In the genomic region with DNA sequence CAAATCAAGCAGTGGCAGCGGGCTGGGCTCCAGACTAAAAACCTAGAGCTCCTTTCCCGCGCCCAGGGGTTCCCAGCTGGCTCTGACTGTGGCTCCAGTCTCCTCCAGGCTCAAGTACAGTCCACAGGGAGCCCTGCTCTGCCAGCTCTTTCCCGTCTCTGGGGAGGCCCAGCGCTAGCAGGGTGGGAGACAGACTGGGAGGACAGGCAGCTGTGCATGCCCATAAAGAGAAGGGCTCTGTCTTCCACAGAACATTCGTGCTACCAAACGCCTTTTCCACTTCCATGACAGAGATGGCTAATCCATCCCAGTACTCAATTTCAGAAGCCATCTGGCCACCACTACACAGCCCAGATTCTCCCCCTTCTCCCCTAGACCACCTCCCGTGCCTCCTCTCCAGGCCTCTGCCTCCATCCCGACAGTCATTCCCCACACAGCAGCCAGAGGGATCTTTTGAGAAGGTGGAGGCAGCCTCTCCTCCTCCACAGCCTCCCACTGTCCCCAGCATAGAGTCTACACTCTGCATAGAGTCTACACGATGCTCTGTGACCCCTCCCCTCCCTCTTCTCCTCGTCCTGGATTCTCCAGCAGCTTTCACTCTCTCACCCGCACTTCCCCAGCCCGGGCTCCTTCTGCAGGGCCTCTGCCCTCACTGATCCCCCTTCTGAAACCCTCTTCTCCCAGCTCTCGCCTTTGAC, we compare ENCODE assay signal across 14 cellular contexts. TPM values are rescaled to one million over a fixed set of nuclear protein-coding genes. Genes with fewer than 3 reads are reported as not detected.
DNase-seq lines count a peak whose midpoint lies in the region; ATAC-seq and TF ChIP-seq lines count a peak whose summit lies in the region.
"Had no signal": no experiment of that assay in that cellular context is flagged by ENCODE, and none has a peak within 500 bp of the region (broad histone marks: within the 10 kb centered on the region; RNA-seq: fewer than 3 reads in every experiment).

No MANE protein-coding gene starts in this region.

- no peak for TF ChIP-seq POLR2A in vagina (IDR thresholded peaks at IDR 0.05)

- no peaks in the 10 kb centered on the region for H3K9me3 Mint-ChIP-seq in activated naive CD4-positive, alpha-beta T cell treated with anti-CD3 and anti-CD28 coated beads, Interleukin-2, amount 50 U/mL, for 24 hours
- H3K9me3 Mint-ChIP-seq: natural killer cell; stimulated activated naive CD8-positive, alpha-beta T cell treated with anti-CD3 and anti-CD28 coated beads, Interleukin-15, Interleukin-2, amounts not matched to agents 100 ng/mL and 50 ng/mL, for 24 hours had no signal

- ATAC-seq in RWPE2 (ENCODE audit: low read depth): no peak
- ATAC-seq in foreskin keratinocyte: peak; percentile 5
- ATAC-seq: sciatic nerve had no signal

- no peaks in the 10 kb centered on the region for H3K27me3 ChIP-seq in RWPE2 (ENCODE audit: insufficient read depth, poor library complexity, severe bottlenecking)
- no peaks in the 10 kb centered on the region for H3K27me3 ChIP-seq in foreskin keratinocyte
- H3K27me3 ChIP-seq in vagina: no peaks in the 10 kb centered on the region

- no peaks in the 10 kb centered on the region for H3K4me1 Mint-ChIP-seq in activated naive CD4-positive, alpha-beta T cell treated with anti-CD3 and anti-CD28 coated beads, Interleukin-2, amount 50 U/mL, for 24 hours
- H3K4me1 Mint-ChIP-seq: natural killer cell had no signal

- no peaks in the 10 kb centered on the region for H3K27me3 Mint-ChIP-seq in activated naive CD4-positive, alpha-beta T cell treated with anti-CD3 and anti-CD28 coated beads, Interleukin-2, amount 50 U/mL, for 24 hours
- H3K27me3 Mint-ChIP-seq: activated naive CD8-positive, alpha-beta T cell; stimulated activated naive CD8-positive, alpha-beta T cell treated with anti-CD3 and anti-CD28 coated beads, Interleukin-15, Interleukin-2, amounts not matched to agents 100 ng/mL and 50 ng/mL, for 24 hours had no signal

- peak overlapping the region; percentile 2 for H3K27ac Mint-ChIP-seq in activated naive CD4-positive, alpha-beta T cell treated with anti-CD3 and anti-CD28 coated beads, Interleukin-2, amount 50 U/mL, for 24 hours
- H3K27ac Mint-ChIP-seq: activated naive CD8-positive, alpha-beta T cell; natural killer cell had no signal

- H3K27ac ChIP-seq in RWPE2 (ENCODE audit: poor library complexity, severe bottlenecking) (peak overlapping the region; percentile 44), foreskin keratinocyte (peak overlapping the region; percentile 79), vagina (peak overlapping the region; percentile 42)

- in situ Hi-C loops in GM13976 (cut with MboI; ENCODE audit: low sequenced_read_pairs, unreplicated experiment): no loop called here

- no peaks in the 10 kb centered on the region for H3K36me3 Mint-ChIP-seq in activated naive CD4-positive, alpha-beta T cell treated with anti-CD3 and anti-CD28 coated beads, Interleukin-2, amount 50 U/mL, for 24 hours
- H3K36me3 Mint-ChIP-seq: activated naive CD8-positive, alpha-beta T cell; natural killer cell had no signal

- intact Hi-C loops in vagina (cut with DNase I) (no loop called here), posterior cingulate gyrus (cut with DNase I) (no loop called here)

- H3K4me3 ChIP-seq in RWPE2 (ENCODE audit: severe bottlenecking): no peak overlapping the region
- H3K4me3 ChIP-seq in vagina: no peak overlapping the region
- H3K4me3 ChIP-seq in foreskin fibroblast (ENCODE audit: low read depth in 1 of 2, low read length in 2 of 2): no peak overlapping the region

- TF ChIP-seq CTCF in RWPE2 (IDR thresholded peaks at IDR 0.05; ENCODE audit: poor library complexity, severe bottlenecking): no peak
- TF ChIP-seq CTCF in foreskin keratinocyte (conservative IDR thresholded peaks at IDR 0.05): no peak
- no peak for TF ChIP-seq CTCF in vagina (IDR thresholded peaks at IDR 0.05)
- TF ChIP-seq CTCF in foreskin fibroblast (IDR thresholded peaks at IDR 0.05; ENCODE audit: low read depth, low read length): no peak
- no peak for TF ChIP-seq CTCF in GM13976 (IDR thresholded peaks at IDR 0.05; ENCODE audit: borderline replicate concordance, control extremely low read depth, extremely low read depth, insufficient read depth, missing control alignments)

- H3K36me3 ChIP-seq in RWPE2 (ENCODE audit: low read depth) (no peaks in the 10 kb centered on the region), vagina (no peaks in the 10 kb centered on the region)

- no peak overlapping the region for H3K4me3 Mint-ChIP-seq in activated naive CD4-positive, alpha-beta T cell treated with anti-CD3 and anti-CD28 coated beads, Interleukin-2, amount 50 U/mL, for 24 hours
- H3K4me3 Mint-ChIP-seq: activated naive CD8-positive, alpha-beta T cell; natural killer cell; stimulated activated naive CD8-positive, alpha-beta T cell treated with anti-CD3 and anti-CD28 coated beads, Interleukin-15, Interleukin-2, amounts not matched to agents 100 ng/mL and 50 ng/mL, for 24 hours had no signal

- H3K9me3 ChIP-seq in RWPE2 (ENCODE audit: severe bottlenecking) (no peaks in the 10 kb centered on the region), vagina (no peaks in the 10 kb centered on the region)

- DNase-seq in activated naive CD4-positive, alpha-beta T cell (lab: John Stamatoyannopoulos, UW): no peak
- DNase-seq in RWPE2 (ENCODE audit: low spot score) (no peak), foreskin keratinocyte (no peak), vagina (ENCODE audit: extremely low spot score in 2 of 2) (no peak), foreskin fibroblast (no peak), posterior cingulate gyrus (no peak), GM13976 (ENCODE audit: low spot score) (no peak)
- DNase-seq: KG1, natural killer cell, NCI-H1436 had no signal

- H3K4me1 ChIP-seq in RWPE2 (ENCODE audit: insufficient read depth, poor library complexity, severe bottlenecking) (peaks cover 36% of the 10 kb centered on the region), foreskin keratinocyte (peaks cover 45% of the 10 kb centered on the region), vagina (peaks cover 66% of the 10 kb centered on the region)

RNA-seq across cellular contexts. Expression of a gene that starts 6.8 kb away (rescaled TPM):
- 119 and 131 TPM in 2 replicates for total RNA-seq in foreskin keratinocyte
- polyA plus RNA-seq in foreskin keratinocyte: 107 and 117 TPM in 2 replicates
- total RNA-seq in vagina: 59.9 TPM
